8 cellular contexts compared by ENCODE assay signal in genomic region chr2:24280645-24281044, GRCh38.
"Had no signal": no experiment of that assay in that cellular context is flagged by ENCODE, and none has a peak within 500 bp of the region (broad histone marks: within the 10 kb centered on the region; RNA-seq: fewer than 3 reads in every experiment).

No MANE protein-coding gene starts in this region.

- DNase-seq: GDM1, GF-D8 had no signal

- ATAC-seq: GM12878 had no signal

- H3K4me3 ChIP-seq: GM12878 had no signal

- FAIRE-seq: G401.6, GM12878, GM12891, GM12892, GM18507, GM19239 had no signal
